12 cellular contexts compared by ENCODE assay signal in genomic region chr15:36407647-36408046, GRCh38.
DNase-seq lines count a peak whose midpoint lies in the region; ATAC-seq, FAIRE-seq and TF ChIP-seq lines count a peak whose summit lies in the region.
"Had no signal": no experiment of that assay in that cellular context is flagged by ENCODE, and none has a peak within 500 bp of the region (broad histone marks: within the 10 kb centered on the region; RNA-seq: fewer than 3 reads in every experiment).

No MANE protein-coding gene starts in this region.

- no peaks in the 10 kb centered on the region for H3K9me3 ChIP-seq in endothelial cell of umbilical vein (replicated peaks; ENCODE audit: control insufficient read depth, insufficient read depth, low read length)
- H3K9me3 ChIP-seq in neuronal stem cell (replicated peaks in 1 of 2; ENCODE audit: control insufficient read depth in 2 of 2, insufficient read depth in 1 of 2, low read depth in 1 of 2, low read length in 2 of 2), result no peaks in the 10 kb centered on the region
- H3K9me3 ChIP-seq: testis had no signal

- TF ChIP-seq POLR2A in endothelial cell of umbilical vein (IDR thresholded peaks at IDR 0.05; ENCODE audit: low read depth, low read length), result no peak

- H2AK5ac ChIP-seq in neuronal stem cell (ENCODE audit: low read depth, low read length), result no peak overlapping the region

- no peaks in the 10 kb centered on the region for H3K79me2 ChIP-seq in endothelial cell of umbilical vein (ENCODE audit: control insufficient read depth, insufficient read depth, low read length)

- ATAC-seq in sciatic nerve (no peak), HG03457 (IDR thresholded peaks at IDR 0.05; ENCODE audit: unreplicated experiment) (no peak)

- no peak overlapping the region for H2BK120ac ChIP-seq in neuronal stem cell (ENCODE audit: low read depth, low read length)

- no peaks in the 10 kb centered on the region for H3K27me3 ChIP-seq in endothelial cell of umbilical vein (ENCODE audit: control insufficient read depth in 2 of 2, insufficient read depth in 2 of 2, low read length in 2 of 2)
- no peaks in the 10 kb centered on the region for H3K27me3 ChIP-seq in neuronal stem cell (ENCODE audit: control insufficient read depth in 3 of 3, insufficient read depth in 3 of 3, low read depth in 1 of 3, low read length in 3 of 3)
- H3K27me3 ChIP-seq: testis had no signal

- H3K9me1 ChIP-seq in endothelial cell of umbilical vein (replicated peaks; ENCODE audit: control insufficient read depth, extremely low read depth, insufficient read depth, low read length), result no peaks in the 10 kb centered on the region

- H3K18ac ChIP-seq in neuronal stem cell (ENCODE audit: low read length), result no peak overlapping the region

- BruUV-seq in endothelial cell of umbilical vein (replicated peaks; lab: Mats Ljungman, UMichigan), result no TSS peak

- no peak overlapping the region for H3K4me3 ChIP-seq in GM12865 (ENCODE audit: low read depth, low read length)
- H3K4me3 ChIP-seq in endothelial cell of umbilical vein (replicated peaks in 1 of 3; ENCODE audit: insufficient read depth in 1 of 3, low read depth in 1 of 3, low read length in 3 of 3), result no peak overlapping the region
- no peak overlapping the region for H3K4me3 ChIP-seq in neuronal stem cell (ENCODE audit: low read length in 2 of 2)
- H3K4me3 ChIP-seq: testis had no signal

- no peaks in the 10 kb centered on the region for H3K79me1 ChIP-seq in neuronal stem cell (ENCODE audit: low read depth, low read length)

- DNase-seq in GM12865 (ENCODE audit: low read depth) (peak; percentile 23), NCI-H446 treated with DMSO at 0.1 percent for 48 hours (lab: John Stamatoyannopoulos, UW) (peak; percentile 69), endothelial cell of umbilical vein (ENCODE audit: low read depth, low spot score) (peak; percentile 41), neuronal stem cell (ENCODE audit: low spot score) (no peak), anterior cingulate cortex (lab: John Stamatoyannopoulos, UW) (no peak), sciatic nerve (ENCODE audit: low spot score) (no peak), SK-N-DZ (ENCODE audit: low spot score) (no peak)
- DNase-seq: activated T-cell treated with anti-CD3 and anti-CD28 coated beads for 4 hours; effector memory CD4-positive, alpha-beta T cell; T-helper 1 cell; testis had no signal

- FAIRE-seq in endothelial cell of umbilical vein (lab: Jason Lieb, UNC), result peak; percentile 52

- H3K36me3 ChIP-seq in endothelial cell of umbilical vein (ENCODE audit: control insufficient read depth in 2 of 2, extremely low read depth in 1 of 2, insufficient read depth in 2 of 2, low read length in 2 of 2) (no peaks in the 10 kb centered on the region), neuronal stem cell (replicated peaks in 1 of 2; ENCODE audit: control insufficient read depth in 2 of 2, insufficient read depth in 2 of 2, low read length in 2 of 2) (no peaks in the 10 kb centered on the region)

- TF ChIP-seq CTCF in GM12865 (IDR thresholded peaks at IDR 0.05; ENCODE audit: insufficient read depth, low read depth, low read length, missing control alignments) (no peak), endothelial cell of umbilical vein (IDR thresholded peaks at IDR 0.05; ENCODE audit: extremely low read depth in 1 of 2, insufficient read depth in 1 of 2, low read depth in 1 of 2, low read length in 2 of 2) (no peak)

- H3K14ac ChIP-seq in neuronal stem cell (ENCODE audit: low read length), result no peak overlapping the region

- dilution Hi-C loops in endothelial cell of umbilical vein (cut with MboI; ENCODE audit: extremely low pct_ligation_motif_present, low sequenced_read_pairs), result no loop called here

- H3K4me1 ChIP-seq in endothelial cell of umbilical vein (ENCODE audit: control insufficient read depth, extremely low read depth, insufficient read depth, low read length), result peaks cover 7% of the 10 kb centered on the region
- peaks cover 0 to 14% of the 10 kb centered on the region in 2 donors for H3K4me1 ChIP-seq in neuronal stem cell (ENCODE audit: control insufficient read depth in 2 of 2, insufficient read depth in 1 of 2, low read depth in 1 of 2, low read length in 2 of 2)
- H3K4me1 ChIP-seq: testis had no signal

- CTCF ChIA-PET in endothelial cell of umbilical vein (lab: Charles Lee), result interaction anchor here (1.0 to 1.8 kb wide), 3 partner anchors 8 to 21 kb away, joined by 3 to 7 read pairs (median 4); no protein-coding TSS in a partner anchor

- WGBS in neuronal stem cell (ENCODE audit: extremely low coverage in 2 of 2, insufficient read length in 2 of 2, insufficient replicate concordance in 1 of 2), 2 donors, result no CpG with 5 or more reads among the region's 4 CpGs

- no peak overlapping the region for H2BK5ac ChIP-seq in neuronal stem cell (ENCODE audit: low read length)

- no peak overlapping the region for H4K8ac ChIP-seq in neuronal stem cell (ENCODE audit: low read depth, low read length)

- H3K9ac ChIP-seq in endothelial cell of umbilical vein (replicated peaks; ENCODE audit: extremely low read depth, insufficient read depth, low read length), result no peak overlapping the region
- H3K9ac ChIP-seq in neuronal stem cell (ENCODE audit: low read depth, low read length, poor library complexity), result no peak overlapping the region

- H2BK12ac ChIP-seq in neuronal stem cell (ENCODE audit: low read length), result no peak overlapping the region

- H4K20me1 ChIP-seq in endothelial cell of umbilical vein (replicated peaks; ENCODE audit: control insufficient read depth, extremely low read depth, insufficient read depth, low read length), result no peaks in the 10 kb centered on the region

- no peak overlapping the region for H3K23ac ChIP-seq in neuronal stem cell (ENCODE audit: low read depth, low read length, poor library complexity)

- no peak overlapping the region for H2BK15ac ChIP-seq in neuronal stem cell (ENCODE audit: low read length)

- no peak overlapping the region for H3K4ac ChIP-seq in neuronal stem cell (ENCODE audit: low read length)

- intact Hi-C loops in endothelial cell of umbilical vein (cut with micrococcal nuclease) (no loop called here), sciatic nerve (cut with DNase I) (no loop called here)

- peak overlapping the region; percentile 79 for H2AFZ ChIP-seq in endothelial cell of umbilical vein (ENCODE audit: low read depth, low read length)
- H2AFZ ChIP-seq in neuronal stem cell (ENCODE audit: low read length), result peak overlapping the region; percentile 1

- H3K27ac ChIP-seq in endothelial cell of umbilical vein (ENCODE audit: insufficient read depth, low read depth, low read length) (peak overlapping the region; percentile 29), neuronal stem cell (replicated peaks; ENCODE audit: low read length) (no peak overlapping the region)
- H3K27ac ChIP-seq: testis had no signal

- H3K4me2 ChIP-seq in endothelial cell of umbilical vein (ENCODE audit: insufficient read depth, low read length), result peak overlapping the region; percentile 12
- no peak overlapping the region for H3K4me2 ChIP-seq in neuronal stem cell (ENCODE audit: insufficient read depth, low read length, poor library complexity, severe bottlenecking)

- POLR2A ChIA-PET in endothelial cell of umbilical vein (lab: Charles Lee), result no interaction called here

- no peak overlapping the region for H4K91ac ChIP-seq in neuronal stem cell (ENCODE audit: low read depth, low read length, poor library complexity)

TF ChIP-seq in endothelial cell of umbilical vein, 7 proteins besides CTCF, POLR2A, EP300 and RAD21:
- TF ChIP-seq FOS (IDR thresholded peaks at IDR 0.05; ENCODE audit: borderline replicate concordance, insufficient read depth, low read length), result peak; percentile 26
- TF ChIP-seq MAX (IDR thresholded peaks at IDR 0.05; ENCODE audit: insufficient read depth, insufficient read length), result no peak
- TF ChIP-seq POLR2AphosphoS5 (IDR thresholded peaks at IDR 0.05; ENCODE audit: insufficient read depth, low read depth, low read length), result no peak

Comparison
In these comparisons a context has a peak if more than half of its experiments do, and no peak if none do; other contexts are left out.
1. DNase-seq: peak in GM12865 (single experiment), NCI-H446 treated with DMSO at 0.1 percent for 48 hours (single experiment) and endothelial cell of umbilical vein (single experiment); none in neuronal stem cell (single experiment), anterior cingulate cortex (0 of 58), sciatic nerve (single experiment) and SK-N-DZ (single experiment).